In the genomic region with DNA sequence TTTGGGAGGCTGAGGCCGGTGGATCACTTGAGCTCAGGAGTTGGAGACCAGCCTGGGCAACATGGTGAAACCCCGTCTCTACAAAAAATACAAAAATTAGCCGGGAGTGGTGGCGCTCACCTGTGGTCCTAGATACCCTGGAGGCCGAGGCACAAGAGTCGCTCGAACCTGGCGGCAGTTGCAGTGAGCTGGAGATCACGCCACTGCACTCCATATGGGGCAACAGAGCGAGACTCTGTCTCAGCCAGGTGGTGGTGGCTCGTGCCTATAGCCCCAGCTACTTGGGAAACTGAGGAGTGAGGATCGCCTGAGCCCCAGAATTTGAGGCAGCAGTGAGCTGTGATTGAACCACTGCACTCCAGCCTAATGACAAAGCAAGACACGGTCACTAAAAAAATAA, we compare ENCODE assay signal across 26 cellular contexts. TPM values are rescaled to one million over a fixed set of nuclear protein-coding genes. Genes with fewer than 3 reads are reported as not detected.
DNase-seq lines count a peak whose midpoint lies in the region; ATAC-seq, FAIRE-seq and TF ChIP-seq lines count a peak whose summit lies in the region.
"Had no signal": no experiment of that assay in that cellular context is flagged by ENCODE, and none has a peak within 500 bp of the region (broad histone marks: within the 10 kb centered on the region; RNA-seq: fewer than 3 reads in every experiment).

No MANE protein-coding gene starts in this region.

- no peak overlapping the region for H3K27ac Mint-ChIP-seq in WTC11
- no peak overlapping the region for H3K27ac Mint-ChIP-seq in natural killer cell
- H3K27ac Mint-ChIP-seq: CD4-positive, CD25-positive, alpha-beta regulatory T cell had no signal

- ATAC-seq in WTC11 (no peak), natural killer cell (no peak)
- ATAC-seq: GM12878 had no signal

- H3K4me3 Mint-ChIP-seq in WTC11 (no peak overlapping the region), natural killer cell (no peak overlapping the region)
- H3K4me3 Mint-ChIP-seq: CD14-positive monocyte; CD4-positive, alpha-beta memory T cell; CD4-positive, CD25-positive, alpha-beta regulatory T cell; CD8-positive, alpha-beta memory T cell had no signal

- no peaks in the 10 kb centered on the region for H3K27me3 ChIP-seq in small intestine (ENCODE audit: control insufficient read depth in 2 of 2, insufficient read depth in 2 of 2, low read length in 2 of 2)
- H3K27me3 ChIP-seq: BE2C, BLaER1 had no signal

- H3K9me3 Mint-ChIP-seq in WTC11 = peaks cover 10% of the 10 kb centered on the region
- H3K9me3 Mint-ChIP-seq in natural killer cell = no peaks in the 10 kb centered on the region
- H3K9me3 Mint-ChIP-seq: CD8-positive, alpha-beta memory T cell had no signal

- H3K36me3 ChIP-seq in kidney (ENCODE audit: control insufficient read depth in 1 of 2, insufficient read depth in 2 of 2, low read length in 2 of 2) (no peaks in the 10 kb centered on the region), small intestine (ENCODE audit: control insufficient read depth in 2 of 2, insufficient read depth in 2 of 2, low read length in 2 of 2) (no peaks in the 10 kb centered on the region)

- TF ChIP-seq CTCF in WTC11 (IDR thresholded peaks at IDR 0.05) (no peak), kidney (IDR thresholded peaks at IDR 0.05; ENCODE audit: borderline replicate concordance, extremely low read depth, insufficient read depth) (no peak), natural killer cell (IDR thresholded peaks at IDR 0.05) (no peak)

- H3K9me3 ChIP-seq in kidney (ENCODE audit: control insufficient read depth in 1 of 2, low read length in 2 of 2) (no peaks in the 10 kb centered on the region), small intestine (ENCODE audit: control insufficient read depth, low read depth) (no peaks in the 10 kb centered on the region)
- H3K9me3 ChIP-seq: BE2C had no signal

- H3K27me3 Mint-ChIP-seq in WTC11 (ENCODE audit: low read depth) = no peaks in the 10 kb centered on the region; the same call in 1 of the 2 replicates
- peaks cover 0 to 6% of the 10 kb centered on the region in 2 donors for H3K27me3 Mint-ChIP-seq in natural killer cell (ENCODE audit: low read depth in 2 of 2)
- H3K27me3 Mint-ChIP-seq: CD4-positive, alpha-beta memory T cell; CD8-positive, alpha-beta memory T cell had no signal

- no peak for DNase-seq in WTC11 (ENCODE audit: low spot score)
- peak; percentile 62 for DNase-seq in kidney
- DNase-seq in amniotic stem cell (lab: John Stamatoyannopoulos, UW) = no peak
- DNase-seq in small intestine = no peak
- no peak for DNase-seq in natural killer cell
- DNase-seq: 8988T; ACHN; BE2C; C1 segment of cervical spinal cord; CD4-positive, alpha-beta memory T cell; CD4-positive, CD25-positive, alpha-beta regulatory T cell; CD8-positive, alpha-beta memory T cell; COR-L47; DMS 273 treated with DMSO at 0.1 percent for 48 hours; DMS153; DMS53; DMS79; DND-41; EL; GDM1 had no signal

- intact Hi-C loops in kidney (cut with DNase I) (no loop called here), natural killer cell (cut with micrococcal nuclease) (loop anchor here (10.0 kb wide), 1 partner anchor 1312 kb away; a partner anchor contains a TSS)

- POLR2A ChIA-PET in WTC11 (lab: Charles Lee) = no interaction called here

- H3K36me3 Mint-ChIP-seq in WTC11 (peaks cover 14% of the 10 kb centered on the region), natural killer cell (no peaks in the 10 kb centered on the region)

- CTCF ChIA-PET in WTC11 (lab: Charles Lee) = no interaction called here

- WGBS in small intestine, 3 donors = 94 to 97% (median 95%) methylated on average over 13 of the region's 13 CpGs

- no peak overlapping the region for H3K27ac ChIP-seq in kidney (ENCODE audit: low read depth in 2 of 2, low read length in 2 of 2)
- H3K27ac ChIP-seq in small intestine (ENCODE audit: low read depth in 1 of 2, low read length in 1 of 2) = no peak overlapping the region
- H3K27ac ChIP-seq: BLaER1 had no signal

- H3K4me3 ChIP-seq in kidney (ENCODE audit: low read length in 2 of 2) = no peak overlapping the region
- no peak overlapping the region for H3K4me3 ChIP-seq in small intestine (ENCODE audit: low read depth in 1 of 2, low read length in 2 of 2)
- H3K4me3 ChIP-seq: BLaER1, GM12878 had no signal

- H3K4me1 ChIP-seq in kidney (ENCODE audit: control insufficient read depth in 1 of 2, insufficient read depth in 1 of 2, low read depth in 1 of 2, low read length in 2 of 2) (peaks cover 0 to 4% of the 10 kb centered on the region in 2 donors), small intestine (ENCODE audit: control insufficient read depth in 2 of 2, insufficient read depth in 1 of 2, low read depth in 1 of 2, low read length in 1 of 2) (peaks cover 0 to 6% of the 10 kb centered on the region in 2 donors)
- H3K4me1 ChIP-seq: BE2C had no signal

- FAIRE-seq in kidney (lab: Jason Lieb, UNC) (no peak), small intestine (lab: Jason Lieb, UNC) (no peak)
- FAIRE-seq: A204.1, GM12878, GM12892, GM18507 had no signal

- no peak overlapping the region for H3K9ac ChIP-seq in kidney (ENCODE audit: low read length in 2 of 2)
- H3K9ac ChIP-seq: BLaER1 had no signal

- peaks cover 12% of the 10 kb centered on the region for H3K4me1 Mint-ChIP-seq in WTC11
- H3K4me1 Mint-ChIP-seq in natural killer cell = peaks cover 5 to 12% of the 10 kb centered on the region in 2 donors

TF ChIP-seq in WTC11, 78 proteins besides CTCF, POLR2A, EP300 and RAD21:
- TF ChIP-seq KAT7 (CRISPR knock-in tag; IDR thresholded peaks at IDR 0.05; ENCODE audit: borderline replicate concordance) (no peak), ZNF219 (CRISPR knock-in tag; IDR thresholded peaks at IDR 0.05; ENCODE audit: borderline replicate concordance) (no peak), ZNF121 (CRISPR knock-in tag; IDR thresholded peaks at IDR 0.05) (peak; percentile 30; the same call in 1 of the 2 replicates)
- TF ChIP-seq, protein P1, sequence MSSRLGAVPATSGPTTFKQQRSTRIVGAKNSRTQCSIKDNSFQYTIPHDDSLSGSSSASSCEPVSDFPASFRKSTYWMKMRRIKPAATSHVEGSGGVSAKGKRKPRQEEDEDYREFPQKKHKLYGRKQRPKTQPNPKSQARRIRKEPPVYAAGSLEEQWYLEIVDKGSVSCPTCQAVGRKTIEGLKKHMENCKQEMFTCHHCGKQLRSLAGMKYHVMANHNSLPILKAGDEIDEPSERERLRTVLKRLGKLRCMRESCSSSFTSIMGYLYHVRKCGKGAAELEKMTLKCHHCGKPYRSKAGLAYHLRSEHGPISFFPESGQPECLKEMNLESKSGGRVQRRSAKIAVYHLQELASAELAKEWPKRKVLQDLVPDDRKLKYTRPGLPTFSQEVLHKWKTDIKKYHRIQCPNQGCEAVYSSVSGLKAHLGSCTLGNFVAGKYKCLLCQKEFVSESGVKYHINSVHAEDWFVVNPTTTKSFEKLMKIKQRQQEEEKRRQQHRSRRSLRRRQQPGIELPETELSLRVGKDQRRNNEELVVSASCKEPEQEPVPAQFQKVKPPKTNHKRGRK (CRISPR knock-in tag; IDR thresholded peaks at IDR 0.05; ENCODE audit: borderline replicate concordance) = no peak
- TF ChIP-seq, protein P2, sequence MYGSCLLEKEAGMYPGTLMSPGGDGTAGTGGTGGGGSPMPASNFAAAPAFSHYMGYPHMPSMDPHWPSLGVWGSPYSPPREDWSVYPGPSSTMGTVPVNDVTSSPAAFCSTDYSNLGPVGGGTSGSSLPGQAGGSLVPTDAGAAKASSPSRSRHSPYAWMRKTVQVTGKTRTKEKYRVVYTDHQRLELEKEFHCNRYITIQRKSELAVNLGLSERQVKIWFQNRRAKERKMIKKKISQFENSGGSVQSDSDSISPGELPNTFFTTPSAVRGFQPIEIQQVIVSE (CRISPR knock-in tag; IDR thresholded peaks at IDR 0.05; ENCODE audit: borderline replicate concordance) = no peak
- TF ChIP-seq, protein P3, sequence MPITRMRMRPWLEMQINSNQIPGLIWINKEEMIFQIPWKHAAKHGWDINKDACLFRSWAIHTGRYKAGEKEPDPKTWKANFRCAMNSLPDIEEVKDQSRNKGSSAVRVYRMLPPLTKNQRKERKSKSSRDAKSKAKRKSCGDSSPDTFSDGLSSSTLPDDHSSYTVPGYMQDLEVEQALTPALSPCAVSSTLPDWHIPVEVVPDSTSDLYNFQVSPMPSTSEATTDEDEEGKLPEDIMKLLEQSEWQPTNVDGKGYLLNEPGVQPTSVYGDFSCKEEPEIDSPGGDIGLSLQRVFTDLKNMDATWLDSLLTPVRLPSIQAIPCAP (CRISPR knock-in tag; IDR thresholded peaks at IDR 0.05) = no peak

RNA-seq across cellular contexts. Expression of a gene that starts 2.4 kb away (rescaled TPM):
- 10.6 to 14.9 TPM (median 13.2 TPM) in 3 replicates for total RNA-seq in WTC11 (2021)
- 40.3 TPM for total RNA-seq in kidney
- 20.6 TPM for polyA plus RNA-seq in kidney (ENCODE audit: insufficient read depth, low read depth, low replicate concordance)
- polyA plus RNA-seq in small intestine = 10 to 100 TPM; 28.3 to 67.3 (median 48.3) TPM
- total RNA-seq in natural killer cell = 10 to 100 TPM in 1 of 3 donors, 1 to 10 TPM in 2; 8.7 to 11.5 (median 9.2) TPM
